ENCODE assay signal across 16 cellular contexts in genomic region chr10:98326621-98327027, GRCh38. TPM values are rescaled to one million over a fixed set of nuclear protein-coding genes. Genes with fewer than 3 reads are reported as not detected.
DNase-seq lines count a peak whose midpoint lies in the region; ATAC-seq and TF ChIP-seq lines count a peak whose summit lies in the region.
"Had no signal": no experiment of that assay in that cellular context is flagged by ENCODE, and none has a peak within 500 bp of the region (broad histone marks: within the 10 kb centered on the region; RNA-seq: fewer than 3 reads in every experiment).

No MANE protein-coding gene starts in this region.

- H3K4me3 ChIP-seq in BLaER1 (no peak overlapping the region), mesenchymal stem cell (ENCODE audit: insufficient read depth in 1 of 2, low read depth in 1 of 2, low read length in 2 of 2) (no peak overlapping the region)
- H3K4me3 ChIP-seq: HAP-1 had no signal

- peak overlapping the region; percentile 74 for H3K4me2 ChIP-seq in BLaER1
- H3K4me2 ChIP-seq in mesenchymal stem cell (ENCODE audit: low read length, poor library complexity, severe bottlenecking): no peak overlapping the region

- no peaks in the 10 kb centered on the region for H3K4me1 Mint-ChIP-seq in activated T-cell treated with anti-CD3 and anti-CD28 coated beads, Interleukin-2, amount 50 U/mL, for 4 hours (ENCODE audit: low read depth)
- H3K4me1 Mint-ChIP-seq: activated naive CD8-positive, alpha-beta T cell treated with anti-CD3 and anti-CD28 coated beads, Interleukin-2, amount 50 U/mL, for 24 hours; activated T-helper 17 cell treated with anti-CD3 and anti-CD28 coated beads, Interleukin-2, amount 50 U/mL, for 72 hours had no signal

- H3K4me1 ChIP-seq in BLaER1 (peaks cover 74% of the 10 kb centered on the region), mesenchymal stem cell (ENCODE audit: control insufficient read depth, insufficient read depth, low read depth, low read length) (peaks cover 9% of the 10 kb centered on the region)
- H3K4me1 ChIP-seq: HAP-1 had no signal

- H3K27me3 ChIP-seq in BLaER1 (no peaks in the 10 kb centered on the region), mesenchymal stem cell (ENCODE audit: control insufficient read depth in 1 of 2, insufficient read depth in 1 of 2, low read length in 2 of 2) (peaks cover 10 to 20% of the 10 kb centered on the region in 2 experiments)

- no peaks in the 10 kb centered on the region for H3K79me1 ChIP-seq in mesenchymal stem cell (replicated peaks; ENCODE audit: low read length, poor library complexity, severe bottlenecking)

- peak overlapping the region in 1 of 2 experiments; percentile 51 for H3K18ac ChIP-seq in mesenchymal stem cell (ENCODE audit: low read depth in 1 of 2, low read length in 2 of 2)

- peak overlapping the region; percentile 43 for H4K8ac ChIP-seq in mesenchymal stem cell (ENCODE audit: low read length)

- H3K4ac ChIP-seq in mesenchymal stem cell (ENCODE audit: low read depth in 1 of 2, low read length in 2 of 2): no peak overlapping the region

- no peak for TF ChIP-seq CTCF in omental fat pad (IDR thresholded peaks at IDR 0.05)

- H3K36me3 ChIP-seq in BLaER1: no peaks in the 10 kb centered on the region
- H3K36me3 ChIP-seq in mesenchymal stem cell (ENCODE audit: control insufficient read depth in 1 of 2, insufficient read depth in 2 of 2, low read depth in 1 of 2, low read length in 2 of 2): no peaks in the 10 kb centered on the region
- H3K36me3 ChIP-seq: HAP-1 had no signal

- H3K27ac ChIP-seq in BLaER1 (no peak overlapping the region), mesenchymal stem cell (ENCODE audit: low read length, poor library complexity, severe bottlenecking) (no peak overlapping the region)

- 0 out of 2 replicates have a peak, but pooled peaks cover 8% of the 10 kb centered on the region for H3K9me3 ChIP-seq in BLaER1
- peaks cover 4% of the 10 kb centered on the region for H3K9me3 ChIP-seq in mesenchymal stem cell (ENCODE audit: control insufficient read depth, low read length)

- no peak overlapping the region for H4K91ac ChIP-seq in mesenchymal stem cell (ENCODE audit: low read length)

- no peak overlapping the region for H2AFZ ChIP-seq in mesenchymal stem cell (ENCODE audit: low read depth, low read length)

- no peak overlapping the region for H2AK5ac ChIP-seq in mesenchymal stem cell (ENCODE audit: low read length, severe bottlenecking)

- H3K9ac ChIP-seq in BLaER1 (no peak overlapping the region; the same call in 1 of the 2 replicates), mesenchymal stem cell (ENCODE audit: low read length) (no peak overlapping the region)

- H3K9me3 Mint-ChIP-seq in activated T-cell treated with anti-CD3 and anti-CD28 coated beads, Interleukin-2, amount 50 U/mL, for 4 hours: no peaks in the 10 kb centered on the region
- H3K9me3 Mint-ChIP-seq: activated naive CD8-positive, alpha-beta T cell treated with anti-CD3 and anti-CD28 coated beads, Interleukin-2, amount 50 U/mL, for 24 hours; activated T-helper 17 cell treated with anti-CD3 and anti-CD28 coated beads, Interleukin-2, amount 50 U/mL, for 72 hours; neural crest cell had no signal

- peak overlapping the region in 1 of 2 experiments; percentile 73 for H2BK12ac ChIP-seq in mesenchymal stem cell (ENCODE audit: low read length in 2 of 2)

- no peak overlapping the region for H3K23ac ChIP-seq in mesenchymal stem cell (ENCODE audit: low read length in 2 of 2)

- DNase-seq in DMS79 treated with DMSO at 0.1 percent for 48 hours (lab: John Stamatoyannopoulos, UW): peak; percentile 8
- DNase-seq in cerebellar cortex (ENCODE audit: low spot score): peak; percentile 66
- no peak for DNase-seq in mesenchymal stem cell
- no peak for DNase-seq in omental fat pad (ENCODE audit: low spot score)
- no peak for DNase-seq in activated T-cell treated with anti-CD3 and anti-CD28 coated beads, Interleukin-2, amount 50 U/mL, for 4 hours
- DNase-seq: activated CD8-positive, alpha-beta memory T cell treated with anti-CD3 and anti-CD28 coated beads for 24 hours; activated naive CD8-positive, alpha-beta T cell treated with anti-CD3 and anti-CD28 coated beads, Interleukin-2, amount 50 U/mL, for 24 hours; mesendoderm; NCI-H2107 had no signal

- H4K20me1 ChIP-seq in BLaER1: no peaks in the 10 kb centered on the region

- H2BK120ac ChIP-seq in mesenchymal stem cell (ENCODE audit: low read depth, low read length): no peak overlapping the region

- H2BK15ac ChIP-seq in mesenchymal stem cell (ENCODE audit: low read depth, poor library complexity, severe bottlenecking): no peak overlapping the region

- ATAC-seq in omental fat pad (ENCODE audit: low FRiP score) (no peak), GM21717 (IDR thresholded peaks at IDR 0.05; ENCODE audit: unreplicated experiment) (no peak)
- no peak for ATAC-seq in activated T-cell treated with anti-CD3 and anti-CD28 coated beads, Interleukin-2, amount 50 U/mL, for 4 hours
- ATAC-seq: activated naive CD8-positive, alpha-beta T cell treated with anti-CD3 and anti-CD28 coated beads, Interleukin-2, amount 50 U/mL, for 24 hours; activated T-helper 17 cell treated with anti-CD3 and anti-CD28 coated beads, Interleukin-2, amount 50 U/mL, for 72 hours had no signal

- 27% methylated on average over 15 of the region's 15 CpGs for WGBS in mesenchymal stem cell

- H3K4me3 Mint-ChIP-seq in activated T-cell treated with anti-CD3 and anti-CD28 coated beads, Interleukin-2, amount 50 U/mL, for 4 hours: no peak overlapping the region
- H3K4me3 Mint-ChIP-seq: activated naive CD8-positive, alpha-beta T cell treated with anti-CD3 and anti-CD28 coated beads, Interleukin-2, amount 50 U/mL, for 24 hours; activated T-helper 17 cell treated with anti-CD3 and anti-CD28 coated beads, Interleukin-2, amount 50 U/mL, for 72 hours; neural crest cell had no signal

- no peak overlapping the region for H3K14ac ChIP-seq in mesenchymal stem cell (ENCODE audit: low read length in 2 of 2)

- no peak overlapping the region for H2BK5ac ChIP-seq in mesenchymal stem cell (ENCODE audit: low read depth, low read length, poor library complexity, severe bottlenecking)

- no peaks in the 10 kb centered on the region for H3K36me3 Mint-ChIP-seq in activated T-cell treated with anti-CD3 and anti-CD28 coated beads, Interleukin-2, amount 50 U/mL, for 4 hours (ENCODE audit: insufficient read depth)

- peaks cover 5% of the 10 kb centered on the region for H3K27me3 Mint-ChIP-seq in activated T-cell treated with anti-CD3 and anti-CD28 coated beads, Interleukin-2, amount 50 U/mL, for 4 hours (ENCODE audit: low read depth)

RNA-seq across cellular contexts. Expression of gene LOXL4, which starts 58.6 kb away (rescaled TPM):
- polyA plus RNA-seq in mesenchymal stem cell (2013, experiment 1 of 2): 4.6 TPM
- polyA plus RNA-seq in mesenchymal stem cell (2013, experiment 2 of 2): 4.5 TPM
- 10 to 100 TPM in 1 of 4 donors, 1 to 10 TPM in 3; 3.3 to 13.0 (median 7.0) TPM for total RNA-seq in omental fat pad
- not detected for total RNA-seq in activated T-cell treated with anti-CD3 and anti-CD28 coated beads, Interleukin-2, amount 50 U/mL, for 4 hours
- total RNA-seq: activated T-helper 17 cell treated with anti-CD3 and anti-CD28 coated beads, Interleukin-2, amount 50 U/mL, for 72 hours; frontal cortex; T-helper 1 cell treated with Interleukin-12 subunit alpha and Interleukin-12 subunit beta and Interleukin-4 antibody, amounts not matched to agents 30 ng/mL and 1 ng/mL, for 36 hours had no signal

Comparison
In these comparisons a context has a peak if more than half of its experiments do, and no peak if none do; other contexts are left out.
1. DNase-seq: peak in DMS79 treated with DMSO at 0.1 percent for 48 hours (single experiment) and cerebellar cortex (single experiment); none in mesenchymal stem cell (single experiment), omental fat pad (single experiment) and activated T-cell treated with anti-CD3 and anti-CD28 coated beads, Interleukin-2, amount 50 U/mL, for 4 hours (single experiment).
2. RNA of gene LOXL4, which starts 58.6 kb away (total RNA-seq): 3.3 to 13.0 TPM in omental fat pad; not detected in activated T-cell treated with anti-CD3 and anti-CD28 coated beads, Interleukin-2, amount 50 U/mL, for 4 hours; every median in the first group is over 4 times any median in the second.